ENCODE assay signal across 1 cellular context in genomic region chr14:64544607-64545312, GRCh38.
TF ChIP-seq lines count a peak whose summit lies in the region.

No MANE protein-coding gene starts in this region.

TF ChIP-seq in A549, 52 proteins besides CTCF, POLR2A, EP300 and RAD21 (continued from another document):
- TF ChIP-seq, protein P1, sequence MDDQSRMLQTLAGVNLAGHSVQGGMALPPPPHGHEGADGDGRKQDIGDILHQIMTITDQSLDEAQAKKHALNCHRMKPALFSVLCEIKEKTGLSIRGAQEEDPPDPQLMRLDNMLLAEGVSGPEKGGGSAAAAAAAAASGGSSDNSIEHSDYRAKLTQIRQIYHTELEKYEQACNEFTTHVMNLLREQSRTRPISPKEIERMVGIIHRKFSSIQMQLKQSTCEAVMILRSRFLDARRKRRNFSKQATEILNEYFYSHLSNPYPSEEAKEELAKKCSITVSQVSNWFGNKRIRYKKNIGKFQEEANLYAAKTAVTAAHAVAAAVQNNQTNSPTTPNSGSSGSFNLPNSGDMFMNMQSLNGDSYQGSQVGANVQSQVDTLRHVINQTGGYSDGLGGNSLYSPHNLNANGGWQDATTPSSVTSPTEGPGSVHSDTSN (IDR thresholded peaks at IDR 0.05): no peak
- TF ChIP-seq EHF (CRISPR knock-in tag; IDR thresholded peaks at IDR 0.05): no peak
- no peak for TF ChIP-seq FOSB (CRISPR knock-in tag; IDR thresholded peaks at IDR 0.05)
- no peak for TF ChIP-seq E2F6 (IDR thresholded peaks at IDR 0.05; ENCODE audit: borderline replicate concordance, low read depth)
- no peak for TF ChIP-seq HEYL (CRISPR knock-in tag; IDR thresholded peaks at IDR 0.05)
- TF ChIP-seq SREBF2 (IDR thresholded peaks at IDR 0.05): no peak
TF ChIP-seq in A549: peak in this region for 0.
